3 cellular contexts compared by ENCODE assay signal in the genomic region with DNA sequence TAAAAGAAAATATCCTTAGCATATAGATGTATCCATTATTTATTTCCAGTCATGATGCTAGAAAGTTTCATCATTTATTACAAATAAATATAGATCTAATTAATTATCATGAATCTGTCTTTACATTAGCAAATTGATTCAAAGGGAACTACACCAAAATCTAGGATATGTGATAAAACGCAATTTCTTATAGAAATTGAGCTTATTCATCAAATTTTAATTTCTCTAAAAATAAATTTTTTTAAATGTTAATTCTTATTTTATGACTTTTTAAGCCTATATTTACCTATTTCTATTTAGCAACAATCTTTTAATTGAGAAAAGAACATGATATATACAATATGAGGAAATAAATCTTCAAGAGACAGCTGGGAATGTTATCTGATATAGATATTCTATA.
TF ChIP-seq lines count a peak whose summit lies in the region.

No MANE protein-coding gene starts in this region.

TF ChIP-seq in SK-N-SH, 30 proteins besides CTCF, POLR2A, EP300 and RAD21:
- TF ChIP-seq POLR2AphosphoS5 (IDR thresholded peaks at IDR 0.05; ENCODE audit: low read depth, low read length), result no peak
- TF ChIP-seq GATA2 (CRISPR knock-in tag; IDR thresholded peaks at IDR 0.05), result no peak
- no peak for TF ChIP-seq SIN3A (IDR thresholded peaks at IDR 0.05; ENCODE audit: borderline replicate concordance, low read depth, low read length)
- TF ChIP-seq NRF1 (IDR thresholded peaks at IDR 0.05; ENCODE audit: low read depth, low read length), result no peak
- no peak for TF ChIP-seq REST (IDR thresholded peaks at IDR 0.05; ENCODE audit: low read depth, low read length)
- no peak for TF ChIP-seq ELF1 (IDR thresholded peaks at IDR 0.05)
- no peak for TF ChIP-seq EZH2phosphoT487 (IDR thresholded peaks at IDR 0.05; ENCODE audit: borderline replicate concordance, low read depth)
- no peak for TF ChIP-seq FOXM1 (IDR thresholded peaks at IDR 0.05; ENCODE audit: low read depth)
TF ChIP-seq in SK-N-SH: peak in this region for 0.

TF ChIP-seq in SK-N-SH treated with all-trans-retinoic acid at 6 μM for 48 hours, 23 proteins besides CTCF, POLR2A, EP300 and RAD21:
- TF ChIP-seq RARB (CRISPR knock-in tag; IDR thresholded peaks at IDR 0.05), result no peak
- TF ChIP-seq ESRRG (CRISPR knock-in tag; IDR thresholded peaks at IDR 0.05), result no peak
- no peak for TF ChIP-seq BACH2 (CRISPR knock-in tag; IDR thresholded peaks at IDR 0.05; ENCODE audit: borderline replicate concordance)
- no peak for TF ChIP-seq ZNF70 (CRISPR knock-in tag; IDR thresholded peaks at IDR 0.05)
- no peak for TF ChIP-seq SNAI2 (CRISPR knock-in tag; IDR thresholded peaks at IDR 0.05)
- TF ChIP-seq ARNTL (CRISPR knock-in tag; IDR thresholded peaks at IDR 0.05; ENCODE audit: borderline replicate concordance, low read depth), result no peak
- no peak for TF ChIP-seq OSR1 (CRISPR knock-in tag; IDR thresholded peaks at IDR 0.05)
- TF ChIP-seq, protein P1, sequence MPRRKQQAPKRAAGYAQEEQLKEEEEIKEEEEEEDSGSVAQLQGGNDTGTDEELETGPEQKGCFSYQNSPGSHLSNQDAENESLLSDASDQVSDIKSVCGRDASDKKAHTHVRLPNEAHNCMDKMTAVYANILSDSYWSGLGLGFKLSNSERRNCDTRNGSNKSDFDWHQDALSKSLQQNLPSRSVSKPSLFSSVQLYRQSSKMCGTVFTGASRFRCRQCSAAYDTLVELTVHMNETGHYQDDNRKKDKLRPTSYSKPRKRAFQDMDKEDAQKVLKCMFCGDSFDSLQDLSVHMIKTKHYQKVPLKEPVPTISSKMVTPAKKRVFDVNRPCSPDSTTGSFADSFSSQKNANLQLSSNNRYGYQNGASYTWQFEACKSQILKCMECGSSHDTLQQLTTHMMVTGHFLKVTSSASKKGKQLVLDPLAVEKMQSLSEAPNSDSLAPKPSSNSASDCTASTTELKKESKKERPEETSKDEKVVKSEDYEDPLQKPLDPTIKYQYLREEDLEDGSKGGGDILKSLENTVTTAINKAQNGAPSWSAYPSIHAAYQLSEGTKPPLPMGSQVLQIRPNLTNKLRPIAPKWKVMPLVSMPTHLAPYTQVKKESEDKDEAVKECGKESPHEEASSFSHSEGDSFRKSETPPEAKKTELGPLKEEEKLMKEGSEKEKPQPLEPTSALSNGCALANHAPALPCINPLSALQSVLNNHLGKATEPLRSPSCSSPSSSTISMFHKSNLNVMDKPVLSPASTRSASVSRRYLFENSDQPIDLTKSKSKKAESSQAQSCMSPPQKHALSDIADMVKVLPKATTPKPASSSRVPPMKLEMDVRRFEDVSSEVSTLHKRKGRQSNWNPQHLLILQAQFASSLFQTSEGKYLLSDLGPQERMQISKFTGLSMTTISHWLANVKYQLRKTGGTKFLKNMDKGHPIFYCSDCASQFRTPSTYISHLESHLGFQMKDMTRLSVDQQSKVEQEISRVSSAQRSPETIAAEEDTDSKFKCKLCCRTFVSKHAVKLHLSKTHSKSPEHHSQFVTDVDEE (CRISPR knock-in tag; IDR thresholded peaks at IDR 0.05), result no peak
- TF ChIP-seq GLIS3 (CRISPR knock-in tag; IDR thresholded peaks at IDR 0.05), result no peak
- TF ChIP-seq POU6F1 (CRISPR knock-in tag; IDR thresholded peaks at IDR 0.05; ENCODE audit: borderline replicate concordance, low read depth), result no peak
- TF ChIP-seq ISL1 (CRISPR knock-in tag; IDR thresholded peaks at IDR 0.05), result no peak
- no peak for TF ChIP-seq ZNF8 (CRISPR knock-in tag; IDR thresholded peaks at IDR 0.05)
- no peak for TF ChIP-seq PPARA (CRISPR knock-in tag; IDR thresholded peaks at IDR 0.05; ENCODE audit: borderline replicate concordance)
- TF ChIP-seq ZC3H10 (CRISPR knock-in tag; IDR thresholded peaks at IDR 0.05), result no peak
- TF ChIP-seq PATZ1 (CRISPR knock-in tag; IDR thresholded peaks at IDR 0.05; ENCODE audit: borderline replicate concordance), result no peak
- TF ChIP-seq CREB5 (CRISPR knock-in tag; IDR thresholded peaks at IDR 0.05; ENCODE audit: low read depth), result no peak
- TF ChIP-seq TCF4 (CRISPR knock-in tag; IDR thresholded peaks at IDR 0.05; ENCODE audit: borderline replicate concordance), result no peak

TF ChIP-seq in K562, 482 proteins besides CTCF, POLR2A, EP300 and RAD21:
- TF ChIP-seq BCOR (IDR thresholded peaks at IDR 0.05), result no peak
- TF ChIP-seq C11orf30 (IDR thresholded peaks at IDR 0.05; ENCODE audit: low read depth), result peak; percentile 72
- peak; percentile 42; the same call in 1 of the 2 replicates for TF ChIP-seq MAFG (tag; conservative IDR thresholded peaks at IDR 0.05)
- TF ChIP-seq RB1 (IDR thresholded peaks at IDR 0.05; ENCODE audit: low read depth), result no peak
- no peak for TF ChIP-seq ELF4 (CRISPR knock-in tag; IDR thresholded peaks at IDR 0.05)
- no peak for TF ChIP-seq POU5F1 (IDR thresholded peaks at IDR 0.05; ENCODE audit: borderline replicate concordance, low read depth, low read length, partially characterized antibody)
- peak; percentile 88 for TF ChIP-seq ZNF316 (IDR thresholded peaks at IDR 0.05)
